In genomic region chr1:59743324-59744108, GRCh38 we compare ENCODE assay signal across 13 cellular contexts.
DNase-seq lines count a peak whose midpoint lies in the region; ATAC-seq and TF ChIP-seq lines count a peak whose summit lies in the region.
"Had no signal": no experiment of that assay in that cellular context is flagged by ENCODE, and none has a peak within 500 bp of the region (broad histone marks: within the 10 kb centered on the region; RNA-seq: fewer than 3 reads in every experiment).

No MANE protein-coding gene starts in this region.

- intact Hi-C loops in vagina (cut with DNase I) (no loop called here), natural killer cell (cut with micrococcal nuclease) (no loop called here)

- DNase-seq in NOMO-1 (lab: John Stamatoyannopoulos, UW; ENCODE audit: unreplicated experiment in 2 of 2) (peak; percentile 9 to 58), NOMO-1 treated with dmso at 0.1 percent for 144 hours (lab: John Stamatoyannopoulos, UW; ENCODE audit: unreplicated experiment) (no peak), fibroblast of the aortic adventitia (ENCODE audit: low read depth) (peak; percentile 55), myocyte (ENCODE audit: low read depth) (peak; percentile 37), vagina (ENCODE audit: extremely low spot score in 2 of 2) (no peak), foreskin keratinocyte (no peak), natural killer cell (no peak)
- DNase-seq: activated CD4-positive, alpha-beta T cell treated with anti-CD3 and anti-CD28 coated beads, Interleukin-2, amount 50 U/mL, for 48 hours; naive B cell; NCI-H2081 treated with DMSO at 0.1 percent for 48 hours had no signal

- ATAC-seq in foreskin keratinocyte, result no peak
- no peak for ATAC-seq in HG03280 (IDR thresholded peaks at IDR 0.05; ENCODE audit: unreplicated experiment)
- no peak for ATAC-seq in natural killer cell

- H3K27ac ChIP-seq in vagina (peak overlapping the region; percentile 89), foreskin keratinocyte (no peak overlapping the region)
- H3K27ac ChIP-seq: 22Rv1, RWPE1 had no signal

- H3K9me3 ChIP-seq in vagina, result no peaks in the 10 kb centered on the region

- H3K27me3 Mint-ChIP-seq in natural killer cell (ENCODE audit: low read depth in 2 of 2), result no peaks in the 10 kb centered on the region
- H3K27me3 Mint-ChIP-seq: naive B cell had no signal

- no peak for TF ChIP-seq CTCF in fibroblast of the aortic adventitia (IDR thresholded peaks at IDR 0.05; ENCODE audit: insufficient read depth, low read length)
- no peak for TF ChIP-seq CTCF in vagina (IDR thresholded peaks at IDR 0.05)
- no peak for TF ChIP-seq CTCF in foreskin keratinocyte (conservative IDR thresholded peaks at IDR 0.05)
- no peak for TF ChIP-seq CTCF in natural killer cell (IDR thresholded peaks at IDR 0.05)

- H3K27ac Mint-ChIP-seq in natural killer cell, result no peak overlapping the region
- H3K27ac Mint-ChIP-seq: naive B cell had no signal

- H3K27me3 ChIP-seq in vagina (no peaks in the 10 kb centered on the region), foreskin keratinocyte (no peaks in the 10 kb centered on the region)

- H3K9me3 Mint-ChIP-seq in natural killer cell, result peaks cover 0 to 2% of the 10 kb centered on the region in 2 donors
- H3K9me3 Mint-ChIP-seq: naive B cell had no signal

- H3K4me3 ChIP-seq in fibroblast of the aortic adventitia (ENCODE audit: low read depth, low read length) (no peak overlapping the region), vagina (no peak overlapping the region)

- no peak for TF ChIP-seq POLR2A in vagina (IDR thresholded peaks at IDR 0.05)

- no peaks in the 10 kb centered on the region for H3K4me1 Mint-ChIP-seq in natural killer cell
- H3K4me1 Mint-ChIP-seq: naive B cell had no signal

- no peak overlapping the region for H3K4me3 Mint-ChIP-seq in natural killer cell
- H3K4me3 Mint-ChIP-seq: naive B cell had no signal

- no peaks in the 10 kb centered on the region for H3K36me3 Mint-ChIP-seq in natural killer cell

- H3K4me1 ChIP-seq in vagina (peaks cover 21% of the 10 kb centered on the region), foreskin keratinocyte (no peaks in the 10 kb centered on the region)

- H3K36me3 ChIP-seq in vagina, result no peaks in the 10 kb centered on the region

Comparison
In these comparisons a context has a peak if more than half of its experiments do, and no peak if none do; other contexts are left out.
1. DNase-seq: peak in NOMO-1 (2 of 2), fibroblast of the aortic adventitia (single experiment) and myocyte (single experiment); none in NOMO-1 treated with dmso at 0.1 percent for 144 hours (single experiment), vagina (0 of 2), foreskin keratinocyte (0 of 2) and natural killer cell (single experiment).